In genomic region chr15:40846846-40847224, GRCh38 we compare ENCODE assay signal across 8 cellular contexts. TPM values are rescaled to one million over a fixed set of nuclear protein-coding genes. Genes with fewer than 3 reads are reported as not detected.
DNase-seq lines count a peak whose midpoint lies in the region; ATAC-seq and TF ChIP-seq lines count a peak whose summit lies in the region.

No MANE protein-coding gene starts in this region.

- H3K9ac ChIP-seq in OCI-LY1 (ENCODE audit: low read length): no peak overlapping the region; the same call in 1 of the 2 replicates

- no peak overlapping the region for H2AFZ ChIP-seq in OCI-LY1 (ENCODE audit: low read length)

- DNase-seq in glomerular visceral epithelial cell (ENCODE audit: extremely low spot score) (peak; percentile 32), stomach (peak; percentile 46), nucleus accumbens (lab: John Stamatoyannopoulos, UW) (no peak), T-helper 17 cell (no peak)
- DNase-seq in stimulated activated CD4-positive, alpha-beta T cell treated with anti-CD3 and anti-CD28 coated beads, Interleukin-2, amount 100 ng/mL, for 48 hours: no peak

- H3K4me1 ChIP-seq in OCI-LY1 (ENCODE audit: insufficient read depth, low read length, severe bottlenecking) (peaks cover 37% of the 10 kb centered on the region), stomach (peaks cover 26 to 57% (median 42%) of the 10 kb centered on the region in 4 donors)

- intact Hi-C loops in stomach (cut with DNase I; ENCODE audit: low total_unique reads): no loop called here

- no peaks in the 10 kb centered on the region for H3K79me2 ChIP-seq in OCI-LY1 (ENCODE audit: insufficient read depth, low read length)

- H3K4me2 ChIP-seq in OCI-LY1 (ENCODE audit: low read length): peak overlapping the region; percentile 91

- TF ChIP-seq CTCF in OCI-LY1 (IDR thresholded peaks at IDR 0.05; ENCODE audit: low read length) (no peak), stomach (IDR thresholded peaks at IDR 0.05) (no peak)

- peaks cover 19% of the 10 kb centered on the region for H3K4me1 Mint-ChIP-seq in T-helper 17 cell

- no peaks in the 10 kb centered on the region for H4K20me1 ChIP-seq in OCI-LY1 (ENCODE audit: insufficient read depth, low read length)

- no peaks in the 10 kb centered on the region for H3K9me3 ChIP-seq in OCI-LY1 (ENCODE audit: low read length)
- no peaks in the 10 kb centered on the region for H3K9me3 ChIP-seq in stomach
- no peaks in the 10 kb centered on the region for H3K9me3 ChIP-seq in T-helper 17 cell (ENCODE audit: control insufficient read depth, low read length, poor library complexity, severe bottlenecking)

- H3K27ac ChIP-seq in OCI-LY1 (ENCODE audit: low read depth, low read length, poor library complexity, severe bottlenecking) (peak overlapping the region; percentile 50), stomach (peak overlapping the region; percentile 88 to 94 (median 92))

- no peaks in the 10 kb centered on the region for H3F3A ChIP-seq in OCI-LY1 (ENCODE audit: insufficient read depth, low read length)

- no peak for TF ChIP-seq POLR2A in stomach (IDR thresholded peaks at IDR 0.05)

- no peak overlapping the region for H3K4me3 Mint-ChIP-seq in T-helper 17 cell

- TF ChIP-seq EP300 in stomach (IDR thresholded peaks at IDR 0.05): no peak

- H3K27ac Mint-ChIP-seq in T-helper 17 cell: no peak overlapping the region

- peak overlapping the region; percentile 18 for H3K4me3 ChIP-seq in OCI-LY1 (ENCODE audit: low read depth, low read length, poor library complexity, severe bottlenecking)
- peak overlapping the region; percentile 0 to 78 (median 64) for H3K4me3 ChIP-seq in stomach

- no peaks in the 10 kb centered on the region for H3K27me3 Mint-ChIP-seq in T-helper 17 cell

- H3K36me3 Mint-ChIP-seq in T-helper 17 cell (ENCODE audit: low read depth): no peaks in the 10 kb centered on the region

- ATAC-seq in GM19463 (IDR thresholded peaks at IDR 0.05; ENCODE audit: unreplicated experiment) (peak; percentile 24), HG03135 (IDR thresholded peaks at IDR 0.05; ENCODE audit: unreplicated experiment) (no peak), T-helper 17 cell (no peak)

- H3K9me2 ChIP-seq in OCI-LY1 (ENCODE audit: low read depth, low read length): no peaks in the 10 kb centered on the region

- H3K36me3 ChIP-seq in OCI-LY1 (ENCODE audit: insufficient read depth, low read length) (no peaks in the 10 kb centered on the region), stomach (peaks cover 0 to 17% (median 7%) of the 10 kb centered on the region in 4 donors)

- H3K27me3 ChIP-seq in OCI-LY1 (ENCODE audit: insufficient read depth, low read length): no peaks in the 10 kb centered on the region
- peaks cover 0 to 44% (median 3%) of the 10 kb centered on the region in 3 donors for H3K27me3 ChIP-seq in stomach

RNA-seq across cellular contexts. Expression of gene SPINT1, which starts 3.0 kb away (rescaled TPM):
- total RNA-seq in stomach (100 to 1,000 TPM in 4 of 5 donors, 10 to 100 TPM in 1; 58.6 to 394 (median 178) TPM), T-helper 17 cell (1 to 10 TPM; 2.5 to 4.1 TPM)
- polyA plus RNA-seq in stomach: 10 to 100 TPM; 16.8 to 76.8 (median 52.3) TPM

RNA-seq across cellular contexts. Expression of gene PPP1R14D, which starts 18.3 kb away (rescaled TPM):
- total RNA-seq in stomach (10 to 100 TPM in 1 of 5 donors, 1 to 10 TPM in 1, not detected in 3; 2.2 to 20.0 TPM), T-helper 17 cell (not detected)
- polyA plus RNA-seq in stomach: 1 to 10 TPM in 2 of 3 donors, under 1 TPM in 1; 0.63 to 4.1 (median 1.4) TPM

RNA-seq across cellular contexts. Expression of gene RHOV, which starts 27.2 kb away (rescaled TPM):
- 1 to 10 TPM in 4 of 5 donors, not detected in 1; 1.3 to 3.2 (median 1.7) TPM for total RNA-seq in stomach
- 10 to 100 TPM in 1 of 3 donors, 1 to 10 TPM in 2; 1.2 to 87.8 (median 1.4) TPM for polyA plus RNA-seq in stomach
- total RNA-seq in T-helper 17 cell: under 1 TPM in 1 of 2 donors, not detected in 1; 0.18 TPM

RNA-seq across cellular contexts. Expression of gene DNAJC17, which starts 39.6 kb away (rescaled TPM):
- total RNA-seq in stomach: 10 to 100 TPM; 11.0 to 64.2 (median 22.9) TPM
- 10 to 100 TPM; 33.6 to 66.7 (median 53.9) TPM for polyA plus RNA-seq in stomach
- 10 to 100 TPM; 24.1 to 27.7 TPM for total RNA-seq in T-helper 17 cell

RNA-seq across cellular contexts. Expression of gene ZFYVE19, which starts 39.9 kb away (rescaled TPM):
- total RNA-seq in stomach (10 to 100 TPM; 10.3 to 29.2 (median 18.7) TPM), T-helper 17 cell (10 to 100 TPM; 19.5 to 22.7 TPM)
- polyA plus RNA-seq in stomach: 10 to 100 TPM; 14.4 to 31.0 (median 28.3) TPM

Comparison
In these comparisons a context has a peak if more than half of its experiments do, and no peak if none do; other contexts are left out.
1. DNase-seq: peak in glomerular visceral epithelial cell (single experiment) and stomach (single experiment); none in stimulated activated CD4-positive, alpha-beta T cell treated with anti-CD3 and anti-CD28 coated beads, Interleukin-2, amount 100 ng/mL, for 48 hours (0 of 2), nucleus accumbens (0 of 56) and T-helper 17 cell (0 of 3).
2. RNA of gene SPINT1, which starts 3.0 kb away (total RNA-seq): 58.6 to 394 TPM in stomach; 2.5 to 4.1 TPM in T-helper 17 cell; every median in the first group is over 10 times any median in the second.